35 cellular contexts compared by ENCODE assay signal in genomic region chr2:95721726-95722125, GRCh38.
"Had no signal": no experiment of that assay in that cellular context is flagged by ENCODE, and none has a peak within 500 bp of the region (broad histone marks: within the 10 kb centered on the region; RNA-seq: fewer than 3 reads in every experiment).

No MANE protein-coding gene starts in this region.

- H3K36me3 ChIP-seq: MG63 had no signal

- H3K27me3 ChIP-seq: MG63 had no signal

- H3K4me3 ChIP-seq: MG63 had no signal

- H3K9me3 ChIP-seq: MG63 had no signal

- DNase-seq: Karpas-422, Kasumi-1, MG63, MM.1S, MV-4-11, NCI-H1048, NCI-H1092, NCI-H1092 treated with DMSO at 0.1 percent for 48 hours, NCI-H1105, NCI-H1105 treated with DMSO at 0.1 percent for 48 hours, NCI-H1417, NCI-H1417 treated with DMSO at 0.1 percent for 48 hours, NCI-H1436, NCI-H1436 treated with DMSO at 0.1 percent for 48 hours, NCI-H146, NCI-H1694, NCI-H1694 treated with DMSO at 0.1 percent for 48 hours, NCI-H187, NCI-H187 treated with DMSO at 0.1 percent for 48 hours, NCI-H1930, NCI-H2029, NCI-H2029 treated with DMSO at 0.1 percent for 48 hours, NCI-H2081, NCI-H2081 treated with DMSO at 0.1 percent for 48 hours, NCI-H2107, NCI-H2171, NCI-H2171 treated with DMSO at 0.1 percent for 48 hours, NCI-H2227 treated with DMSO at 0.1 percent for 48 hours, NCI-H226, NCI-H345, NCI-H446, NCI-H446 treated with DMSO at 0.1 percent for 48 hours, NCI-H510A, NCI-H510A treated with DMSO at 0.1 percent for 48 hours, NCI-H524 had no signal
